Comparison of ENCODE assay signal across 14 cellular contexts in genomic region chr6:151121900-151122299, GRCh38.
DNase-seq lines count a peak whose midpoint lies in the region; ATAC-seq and TF ChIP-seq lines count a peak whose summit lies in the region.
"Had no signal": no experiment of that assay in that cellular context is flagged by ENCODE, and none has a peak within 500 bp of the region (broad histone marks: within the 10 kb centered on the region; RNA-seq: fewer than 3 reads in every experiment).

No MANE protein-coding gene starts in this region.

- ATAC-seq in HG02885 (IDR thresholded peaks at IDR 0.05; ENCODE audit: poor library complexity, unreplicated experiment) = no peak
- ATAC-seq: activated CD4-positive, alpha-beta T cell treated with anti-CD3 and anti-CD28 coated beads for 36 hours; Panc1 had no signal

- H3K9me3 ChIP-seq in adrenal gland (replicated peaks in 1 of 3) (no peaks in the 10 kb centered on the region), left ventricle myocardium inferior (replicated peaks) (no peaks in the 10 kb centered on the region), testis (no peaks in the 10 kb centered on the region)

- DNase-seq in NCI-H2171 (lab: John Stamatoyannopoulos, UW) (peak; percentile 83), adrenal gland (peak in 4 of 7 donors; percentile 15 to 71 (median 32)), left ventricle myocardium inferior (peak; percentile 83), testis (peak; percentile 57), GOT3 (lab: John Stamatoyannopoulos, UW) (no peak), NOMO-1 treated with dmso at 0.1 percent for 144 hours (lab: John Stamatoyannopoulos, UW; ENCODE audit: unreplicated experiment) (no peak)
- DNase-seq: activated CD4-positive, alpha-beta T cell treated with anti-CD3 and anti-CD28 coated beads for 36 hours; activated naive CD8-positive, alpha-beta T cell treated with anti-CD3 and anti-CD28 coated beads, Interleukin-2, amount 10 ng/mL, durations not matched to agents 7 days and 5 days; AML-193; foreskin melanocyte; kidney glomerular epithelial cell; NCI-H748 treated with DMSO at 0.1 percent for 48 hours had no signal

- intact Hi-C loops in adrenal gland (cut with DNase I) = no loop called here
- intact Hi-C loops in left ventricle myocardium inferior (cut with micrococcal nuclease) = no loop called here
- intact Hi-C loops in testis (cut with DNase I; ENCODE audit: low total_unique reads) = no loop called here

- H3K4me3 ChIP-seq in adrenal gland = no peak overlapping the region
- H3K4me3 ChIP-seq in left ventricle myocardium inferior = no peak overlapping the region
- H3K4me3 ChIP-seq in testis = no peak overlapping the region

- H3K4me1 ChIP-seq in adrenal gland (replicated peaks in 1 of 2) (no peaks in the 10 kb centered on the region), left ventricle myocardium inferior (peaks cover 14% of the 10 kb centered on the region), testis (no peaks in the 10 kb centered on the region)

- 79 to 100% (median 93%) methylated on average over 1 of the region's 1 CpG for WGBS in adrenal gland, 4 donors
- WGBS in testis, 2 donors = 82 to 93% methylated on average over 1 of the region's 1 CpG

- H3K27ac ChIP-seq in adrenal gland = no peak overlapping the region
- H3K27ac ChIP-seq in left ventricle myocardium inferior (replicated peaks) = no peak overlapping the region
- H3K27ac ChIP-seq in testis = no peak overlapping the region

- TF ChIP-seq CTCF in adrenal gland (IDR thresholded peaks at IDR 0.05) = no peak
- TF ChIP-seq CTCF in left ventricle myocardium inferior (IDR thresholded peaks at IDR 0.05; ENCODE audit: borderline replicate concordance) = no peak
- no peak for TF ChIP-seq CTCF in testis (IDR thresholded peaks at IDR 0.05)

- no peaks in the 10 kb centered on the region for H3K27me3 ChIP-seq in adrenal gland
- H3K27me3 ChIP-seq in left ventricle myocardium inferior (ENCODE audit: low read depth) = no peaks in the 10 kb centered on the region
- H3K27me3 ChIP-seq in testis = no peaks in the 10 kb centered on the region

- TF ChIP-seq POLR2A in adrenal gland (IDR thresholded peaks at IDR 0.05) (no peak), testis (IDR thresholded peaks at IDR 0.05) (no peak)

- no peaks in the 10 kb centered on the region for H3K36me3 ChIP-seq in adrenal gland (replicated peaks in 1 of 2)
- H3K36me3 ChIP-seq in left ventricle myocardium inferior = no peaks in the 10 kb centered on the region
- no peaks in the 10 kb centered on the region for H3K36me3 ChIP-seq in testis (ENCODE audit: low read depth, missing control alignments)

Comparison
In these comparisons a context has a peak if more than half of its experiments do, and no peak if none do; other contexts are left out.
1. DNase-seq: peak in NCI-H2171 (single experiment), adrenal gland (4 of 7), left ventricle myocardium inferior (single experiment) and testis (single experiment); none in GOT3 (single experiment) and NOMO-1 treated with dmso at 0.1 percent for 144 hours (single experiment).